ENCODE assay signal across 1 cellular context in genomic region chr7:100015232-100016208, GRCh38.
TF ChIP-seq lines count a peak whose summit lies in the region.

ZKSCAN1 (plus strand) TSS chr7:100015596; CDS start chr7:100023507, 7,911 bp downstream.

TF ChIP-seq in K562, 482 proteins besides CTCF, POLR2A, EP300 and RAD21 (continued from another document and continues in another):
- peak; percentile 50 for TF ChIP-seq ARID4B (CRISPR knock-in tag; IDR thresholded peaks at IDR 0.05)
- TF ChIP-seq DIDO1 (tag; IDR thresholded peaks at IDR 0.05; ENCODE audit: low read depth) = peak; percentile 66
- TF ChIP-seq GABPA (tag; conservative IDR thresholded peaks at IDR 0.05; ENCODE audit: low read depth) = peak; percentile 99
- peak in 1 of 2 experiments; percentile 83; a peak in 1 of 4 replicates for TF ChIP-seq BCLAF1 (IDR thresholded peaks at IDR 0.05; ENCODE audit: borderline replicate concordance in 1 of 2, control insufficient read depth in 1 of 2, low read depth in 2 of 2, low read length in 1 of 2)
- no peak for TF ChIP-seq ESRRB (CRISPR knock-in tag; IDR thresholded peaks at IDR 0.05; ENCODE audit: borderline replicate concordance)
- TF ChIP-seq USF1 (CRISPR knock-in tag; IDR thresholded peaks at IDR 0.05) = no peak
- peak; percentile 97 for TF ChIP-seq GABPB1 (CRISPR knock-in tag; IDR thresholded peaks at IDR 0.05)
- 0 out of 2 replicates have a peak, but pooled peaks have one; percentile 17 for TF ChIP-seq PREB (CRISPR knock-in tag; IDR thresholded peaks at IDR 0.05)
- peak; percentile 96 for TF ChIP-seq ETV1 (tag; conservative IDR thresholded peaks at IDR 0.05; ENCODE audit: low read depth)
- no peak for TF ChIP-seq ZNF696 (CRISPR knock-in tag; conservative IDR thresholded peaks at IDR 0.05)
- peak; percentile 20; the same call in 1 of the 2 replicates for TF ChIP-seq TARDBP (IDR thresholded peaks at IDR 0.05)
- TF ChIP-seq ATF3 (IDR thresholded peaks at IDR 0.05) = peak; percentile 88
- peak; percentile 88 for TF ChIP-seq ATF3 (CRISPR knock-in tag; conservative IDR thresholded peaks at IDR 0.05)
- TF ChIP-seq ZNF668 (CRISPR knock-in tag; IDR thresholded peaks at IDR 0.05) = no peak
- no peak for TF ChIP-seq KHSRP (IDR thresholded peaks at IDR 0.05)
- no peak for TF ChIP-seq KAT2B (IDR thresholded peaks at IDR 0.05; ENCODE audit: low read depth, low read length)
- TF ChIP-seq ZBTB40 (IDR thresholded peaks at IDR 0.05) = peak; percentile 98
- TF ChIP-seq ZBTB40 (CRISPR knock-in tag; IDR thresholded peaks at IDR 0.05) = no peak
- no peak for TF ChIP-seq EWSR1 (IDR thresholded peaks at IDR 0.05; ENCODE audit: borderline replicate concordance, low read depth, partially characterized antibody)
- peak; percentile 98 for TF ChIP-seq E2F8 (IDR thresholded peaks at IDR 0.05; ENCODE audit: low read depth, partially characterized antibody)
- no peak; the same call in 1 of the 2 replicates for TF ChIP-seq NFE2 (IDR thresholded peaks at IDR 0.05; ENCODE audit: low read depth)
- peak; percentile 10; the same call in 1 of the 2 replicates for TF ChIP-seq TCF3 (CRISPR knock-in tag; IDR thresholded peaks at IDR 0.05)
- no peak for TF ChIP-seq U2AF1 (optimal IDR thresholded peaks at IDR 0.05; ENCODE audit: low read depth, low read length)
- TF ChIP-seq CREB5 (CRISPR knock-in tag; IDR thresholded peaks at IDR 0.05) = no peak
- TF ChIP-seq PTBP1 (IDR thresholded peaks at IDR 0.05; ENCODE audit: low read depth, low read length) = no peak
- peak; percentile 20 to 69 (median 57) for TF ChIP-seq YY1 (IDR thresholded peaks at IDR 0.05; ENCODE audit: borderline replicate concordance in 1 of 3, control insufficient read depth in 1 of 3, extremely low read depth in 1 of 3, insufficient read depth in 3 of 3, insufficient read length in 1 of 3, insufficient replicate concordance in 2 of 3, low read depth in 1 of 3, low read length in 2 of 3)
- no peak for TF ChIP-seq PURB (CRISPR knock-in tag; IDR thresholded peaks at IDR 0.05; ENCODE audit: low read depth)
- TF ChIP-seq CXXC5 (CRISPR knock-in tag; IDR thresholded peaks at IDR 0.05) = peak; percentile 78
